ENCODE assay signal across 22 cellular contexts in genomic region chr5:10680876-10681481, GRCh38.
DNase-seq lines count a peak whose midpoint lies in the region; ATAC-seq and TF ChIP-seq lines count a peak whose summit lies in the region.
"Had no signal": no experiment of that assay in that cellular context is flagged by ENCODE, and none has a peak within 500 bp of the region (broad histone marks: within the 10 kb centered on the region; RNA-seq: fewer than 3 reads in every experiment).

No MANE protein-coding gene starts in this region.

- no peaks in the 10 kb centered on the region for H3K9me3 Mint-ChIP-seq in natural killer cell treated with Interleukin-12 subunit alpha and Interleukin-12 subunit beta and Interleukin-15 and Interleukin-18, amount 100 ng/mL, for 72 hours

- no peak for ATAC-seq in natural killer cell treated with Interleukin-12 subunit alpha and Interleukin-12 subunit beta and Interleukin-15 and Interleukin-18, amount 100 ng/mL, for 72 hours
- ATAC-seq in GM21619 (IDR thresholded peaks at IDR 0.05; ENCODE audit: unreplicated experiment) = no peak

- DNase-seq in Kasumi-1 (lab: John Stamatoyannopoulos, UW) (peak; percentile 31 to 40), coronary artery (ENCODE audit: low spot score) (peak; percentile 57), DMS 273 treated with DMSO at 0.1 percent for 48 hours (lab: John Stamatoyannopoulos, UW) (no peak), NCI-H1105 (lab: John Stamatoyannopoulos, UW) (no peak), AG08395 (ENCODE audit: low spot score) (no peak)
- no peak for DNase-seq in natural killer cell treated with Interleukin-12 subunit alpha and Interleukin-12 subunit beta and Interleukin-15 and Interleukin-18, amount 100 ng/mL, for 72 hours (ENCODE audit: low spot score)
- DNase-seq: C1 segment of cervical spinal cord; CD8-positive, alpha-beta memory T cell; EL; GF-D8; IMR-90; MV-4-11; NCI-H1417; NCI-H187 treated with DMSO at 0.1 percent for 48 hours; NCI-H2107; NCI-H446 treated with DMSO at 0.1 percent for 48 hours; NCI-H526 treated with DMSO at 0.1 percent for 48 hours; RPMI8226; SHP77 treated with DMSO at 0.1 percent for 48 hours had no signal

- no peak overlapping the region for H3K27ac ChIP-seq in coronary artery
- H3K27ac ChIP-seq: SK-N-MC had no signal

- H3K36me3 Mint-ChIP-seq in natural killer cell treated with Interleukin-12 subunit alpha and Interleukin-12 subunit beta and Interleukin-15 and Interleukin-18, amount 100 ng/mL, for 72 hours = peaks cover 18% of the 10 kb centered on the region

- H3K4me1 Mint-ChIP-seq in natural killer cell treated with Interleukin-12 subunit alpha and Interleukin-12 subunit beta and Interleukin-15 and Interleukin-18, amount 100 ng/mL, for 72 hours (ENCODE audit: low read depth in 2 of 2) = peaks cover 36 to 47% of the 10 kb centered on the region in 2 donors

- no peak overlapping the region for H3K4me3 ChIP-seq in coronary artery
- H3K4me3 ChIP-seq: SK-N-MC had no signal

- TF ChIP-seq CTCF in GM12872 (IDR thresholded peaks at IDR 0.05; ENCODE audit: insufficient read depth, low read depth, low read length) = 0 out of 3 replicates have a peak, but pooled peaks have one; percentile 26
- TF ChIP-seq CTCF in coronary artery (IDR thresholded peaks at IDR 0.05) = no peak

- H3K27ac Mint-ChIP-seq in natural killer cell treated with Interleukin-12 subunit alpha and Interleukin-12 subunit beta and Interleukin-15 and Interleukin-18, amount 100 ng/mL, for 72 hours = peak overlapping the region in 1 of 2 donors; percentile 58
- H3K27ac Mint-ChIP-seq: CD8-positive, alpha-beta memory T cell had no signal

- H3K27me3 Mint-ChIP-seq in natural killer cell treated with Interleukin-12 subunit alpha and Interleukin-12 subunit beta and Interleukin-15 and Interleukin-18, amount 100 ng/mL, for 72 hours = no peaks in the 10 kb centered on the region
- H3K27me3 Mint-ChIP-seq: CD8-positive, alpha-beta memory T cell had no signal

- H3K4me3 Mint-ChIP-seq in natural killer cell treated with Interleukin-12 subunit alpha and Interleukin-12 subunit beta and Interleukin-15 and Interleukin-18, amount 100 ng/mL, for 72 hours = peak overlapping the region; percentile 41

Comparison
In these comparisons a context has a peak if more than half of its experiments do, and no peak if none do; other contexts are left out.
1. DNase-seq: peak in Kasumi-1 (2 of 2) and coronary artery (single experiment); none in natural killer cell treated with Interleukin-12 subunit alpha and Interleukin-12 subunit beta and Interleukin-15 and Interleukin-18, amount 100 ng/mL, for 72 hours (single experiment), DMS 273 treated with DMSO at 0.1 percent for 48 hours (single experiment), NCI-H1105 (single experiment) and AG08395 (single experiment).